In the genomic region with DNA sequence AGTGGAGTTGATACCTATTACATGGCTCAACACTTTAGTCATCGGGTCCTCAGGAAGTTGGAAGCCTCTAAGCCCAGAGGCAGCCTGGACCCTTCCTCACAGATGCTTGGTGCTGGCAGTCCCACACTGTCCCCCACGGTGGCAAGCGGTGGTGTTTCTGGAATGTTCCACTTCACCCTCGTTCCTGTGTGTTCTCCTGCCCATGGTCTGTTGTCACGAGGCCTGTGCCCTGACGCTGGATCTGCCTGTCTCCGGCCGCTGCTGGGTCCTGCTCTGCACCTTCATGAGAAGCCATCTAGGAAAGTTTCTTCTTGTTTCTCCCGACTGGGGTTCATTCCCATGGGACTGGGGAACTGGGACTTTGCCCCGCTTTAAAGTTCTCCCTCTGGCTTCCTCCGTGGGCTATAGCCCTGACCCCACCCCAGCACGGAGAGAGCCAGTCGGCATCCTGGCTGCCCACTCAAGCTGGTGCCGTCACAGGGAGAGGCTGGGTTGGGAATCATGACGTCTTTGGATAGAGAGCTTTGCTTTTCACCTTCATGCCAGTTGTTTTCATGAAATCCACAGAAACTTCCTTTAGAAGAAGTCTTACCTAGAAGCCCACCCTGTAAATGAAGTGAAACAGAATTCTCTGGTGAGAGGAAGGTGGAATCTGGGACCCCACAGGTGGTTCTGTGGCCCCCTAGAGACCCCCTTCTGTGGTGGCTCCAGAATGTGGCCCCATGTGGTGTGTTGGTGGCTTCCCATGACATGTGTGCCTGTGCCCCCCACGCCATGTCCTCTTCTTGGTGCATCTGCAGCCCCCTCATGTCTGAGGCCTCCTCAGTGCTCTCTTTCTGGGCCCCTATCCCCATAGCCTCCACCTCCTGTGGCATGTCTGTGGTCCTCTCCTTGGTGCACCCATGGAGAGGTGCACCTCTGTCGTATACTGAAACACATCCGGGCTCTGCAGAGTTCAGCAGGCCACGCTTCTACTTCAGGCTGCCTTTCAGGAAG, we compare ENCODE assay signal across 15 cellular contexts.
"Had no signal": no experiment of that assay in that cellular context is flagged by ENCODE, and none has a peak within 500 bp of the region (broad histone marks: within the 10 kb centered on the region; RNA-seq: fewer than 3 reads in every experiment).

No MANE protein-coding gene starts in this region.

- H3K27ac Mint-ChIP-seq: effector memory CD8-positive, alpha-beta T cell; mesothelial cell of epicardium; stimulated activated naive CD8-positive, alpha-beta T cell treated with anti-CD3 and anti-CD28 coated beads, Interleukin-15, Interleukin-2, amounts not matched to agents 100 ng/mL and 50 ng/mL, for 24 hours had no signal

- H3K36me3 Mint-ChIP-seq: mesothelial cell of epicardium had no signal

- H3K27ac ChIP-seq: epithelial cell of prostate, lower lobe of right lung, pancreas, SJSA1 had no signal

- H3K9me3 Mint-ChIP-seq: activated T-cell treated with anti-CD3 and anti-CD28 coated beads, Interleukin-2, amount 50 U/mL, for 4 hours; effector memory CD8-positive, alpha-beta T cell; stimulated activated naive CD8-positive, alpha-beta T cell treated with anti-CD3 and anti-CD28 coated beads, Interleukin-15, Interleukin-2, amounts not matched to agents 100 ng/mL and 50 ng/mL, for 24 hours had no signal

- ATAC-seq: effector memory CD8-positive, alpha-beta T cell; lower lobe of right lung; pancreas had no signal

- H3K36me3 ChIP-seq: lower lobe of right lung, pancreas, SJSA1 had no signal

- H3K4me3 Mint-ChIP-seq: activated T-cell treated with anti-CD3 and anti-CD28 coated beads, Interleukin-2, amount 50 U/mL, for 4 hours; effector memory CD8-positive, alpha-beta T cell; mesothelial cell of epicardium; neural crest cell; stimulated activated naive CD8-positive, alpha-beta T cell treated with anti-CD3 and anti-CD28 coated beads, Interleukin-15, Interleukin-2, amounts not matched to agents 100 ng/mL and 50 ng/mL, for 24 hours had no signal

- H3K4me3 ChIP-seq: lower lobe of right lung, pancreas, SJSA1 had no signal

- DNase-seq: activated T-cell treated with anti-CD3 and anti-CD28 coated beads, Interleukin-2, amount 50 U/mL, for 4 hours; anterior cingulate cortex; dermis blood vessel endothelial cell; effector memory CD8-positive, alpha-beta T cell; foreskin melanocyte; lower lobe of right lung; stimulated activated CD4-positive, alpha-beta T cell treated with anti-CD3 and anti-CD28 coated beads, Interleukin-15, amount 100 ng/mL, for 24 hours; stimulated activated CD4-positive, alpha-beta T cell treated with anti-CD3 and anti-CD28 coated beads, Interleukin-4, amount 100 ng/mL, for 1 hour; SW 1271 had no signal

- H3K27me3 ChIP-seq: pancreas had no signal

- H3K4me1 ChIP-seq: lower lobe of right lung, pancreas, SJSA1 had no signal

- H3K9me3 ChIP-seq: lower lobe of right lung, pancreas, SJSA1 had no signal
